ENCODE assay signal across 33 cellular contexts in the genomic region with DNA sequence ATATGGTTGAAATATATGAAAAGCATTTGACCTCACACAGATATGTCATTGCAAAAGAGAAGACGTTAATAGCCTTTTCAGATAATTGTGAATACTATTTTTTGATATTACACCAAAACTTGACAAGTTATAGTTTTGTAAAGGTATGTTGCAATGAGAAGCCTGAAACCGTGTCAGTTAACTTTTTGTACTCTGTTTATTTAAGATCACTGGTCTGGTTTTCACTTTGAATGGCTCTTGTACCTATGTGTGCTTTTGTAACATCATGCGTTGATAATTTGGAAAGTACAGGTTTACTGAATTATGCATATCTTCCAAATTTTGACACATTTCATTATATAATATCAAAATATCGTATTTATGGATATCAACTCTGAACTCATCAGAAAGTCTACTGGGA.
DNase-seq lines count a peak whose midpoint lies in the region; ATAC-seq, FAIRE-seq and TF ChIP-seq lines count a peak whose summit lies in the region.
"Had no signal": no experiment of that assay in that cellular context is flagged by ENCODE, and none has a peak within 500 bp of the region (broad histone marks: within the 10 kb centered on the region; RNA-seq: fewer than 3 reads in every experiment).

No MANE protein-coding gene starts in this region.

- 2% methylated on average over 4 of the region's 4 CpGs for WGBS in K562 (ENCODE audit: insufficient coverage, low coverage, missing lambda C conversion rate)

- H3K36me3 ChIP-seq in K562 (ENCODE audit: control insufficient read depth, insufficient read depth, low read length): no peaks in the 10 kb centered on the region
- H3K36me3 ChIP-seq: BE2C, BLaER1 had no signal

- no peaks in the 10 kb centered on the region for H3K9me3 ChIP-seq in K562 (replicated peaks; ENCODE audit: control insufficient read depth, insufficient read depth, low read depth, low read length)
- H3K9me3 ChIP-seq: A549; BE2C; BLaER1; BLaER1 treated with 17β-estradiol and CSF1 and Interleukin-3, amounts not matched to agents 10 nM and 100 nM; Caco-2 had no signal

- TF ChIP-seq EP300 in K562 (IDR thresholded peaks at IDR 0.05; ENCODE audit: low read length): no peak

- no peak overlapping the region for H3K27ac ChIP-seq in K562 (ENCODE audit: extremely low read depth, low read depth, low read length)
- H3K27ac ChIP-seq: 22Rv1; A549; BLaER1; BLaER1 treated with 17β-estradiol and CSF1 and Interleukin-3, amounts not matched to agents 10 nM and 100 nM; C4-2B had no signal

- no peak overlapping the region for H3K4me3 ChIP-seq in K562
- H3K4me3 ChIP-seq: A549; BLaER1; BLaER1 treated with 17β-estradiol and CSF1 and Interleukin-3, amounts not matched to agents 10 nM and 100 nM had no signal

- no peak for ATAC-seq in K562
- ATAC-seq in left lobe of liver: peak; percentile 61
- ATAC-seq in HG03378 (IDR thresholded peaks at IDR 0.05; ENCODE audit: unreplicated experiment): no peak
- ATAC-seq: A549; CD8-positive, alpha-beta T cell had no signal

- TF ChIP-seq CTCF in K562 (IDR thresholded peaks at IDR 0.05 in 2 of 3, conservative IDR thresholded peaks at IDR 0.05 in 1 of 3; ENCODE audit: insufficient read depth in 2 of 3, low read depth in 1 of 3, low read length in 3 of 3): no peak

- CTCF ChIA-PET in K562 (lab: Yijun Ruan, JAX; ENCODE audit: low intra/inter-chr PET ratio): no interaction called here

- TF ChIP-seq POLR2A in H54 (IDR thresholded peaks at IDR 0.05; ENCODE audit: low read depth, low read length) (no peak), K562 (conservative IDR thresholded peaks at IDR 0.05) (no peak)

- no peak for TF ChIP-seq RAD21 in K562 (CRISPR knock-in tag; conservative IDR thresholded peaks at IDR 0.05 in 1 of 2, IDR thresholded peaks at IDR 0.05 in 1 of 2)

- no TSS peak for BruUV-seq in K562 (replicated peaks; lab: Mats Ljungman, UMichigan)

- intact Hi-C loops in K562 (cut with micrococcal nuclease): no loop called here

- no peak overlapping the region for H3K9ac ChIP-seq in K562 (ENCODE audit: insufficient read depth in 1 of 2, low read depth in 2 of 2, low read length in 2 of 2)
- H3K9ac ChIP-seq: BLaER1; BLaER1 treated with 17β-estradiol and CSF1 and Interleukin-3, amounts not matched to agents 10 nM and 100 nM had no signal

- no peak overlapping the region for H2AFZ ChIP-seq in K562 (ENCODE audit: low read depth, low read length)

- no peaks in the 10 kb centered on the region for H3K79me2 ChIP-seq in K562 (ENCODE audit: control insufficient read depth, insufficient read depth, low read length)

- POLR2A ChIA-PET in K562 (lab: Yijun Ruan, JAX): interaction anchor here (1.0 to 1.1 kb wide), 2 partner anchors 13 kb away, joined by 3 to 5 read pairs; no protein-coding TSS in a partner anchor

- no peaks in the 10 kb centered on the region for H3K4me1 ChIP-seq in K562 (replicated peaks in 1 of 2; ENCODE audit: control insufficient read depth in 2 of 2, insufficient read depth in 2 of 2, low read length in 2 of 2)
- H3K4me1 ChIP-seq: A549; BE2C; BLaER1; BLaER1 treated with 17β-estradiol and CSF1 and Interleukin-3, amounts not matched to agents 10 nM and 100 nM; Caco-2 had no signal

- in situ Hi-C loops in K562 (cut with MboI): no loop called here

- peak; percentile 85 for FAIRE-seq in H54 (lab: Jason Lieb, UNC)
- FAIRE-seq in K562 (lab: Jason Lieb, UNC): no peak
- FAIRE-seq: A204.1, A549, D721Med had no signal

- DNase-seq in H54 (ENCODE audit: insufficient read length, low spot score) (no peak), K562 (ENCODE audit: extremely low read depth in 1 of 4, low spot score in 3 of 4) (no peak), left lobe of liver (ENCODE audit: low spot score) (no peak), HuH-7.5 (ENCODE audit: low spot score) (no peak), SKM-1 (lab: John Stamatoyannopoulos, UW; ENCODE audit: unreplicated experiment) (no peak)
- DNase-seq: 8988T; ACHN; AML-193; BE2C; C1 segment of cervical spinal cord; Caco-2; Calu3; CD4-positive, alpha-beta memory T cell; CD4-positive, alpha-beta T cell; CD4-positive, CD25-positive, alpha-beta regulatory T cell; CD8-positive, alpha-beta memory T cell; CD8-positive, alpha-beta T cell; COR-L47; DMS 273 treated with DMSO at 0.1 percent for 48 hours; DMS153; DMS53; DMS79; DMS79 treated with DMSO at 0.1 percent for 48 hours; DND-41; EL had no signal

- no peaks in the 10 kb centered on the region for H4K20me1 ChIP-seq in K562 (replicated peaks; ENCODE audit: control insufficient read depth, insufficient read depth, low read length)
- H4K20me1 ChIP-seq: BLaER1; BLaER1 treated with 17β-estradiol and CSF1 and Interleukin-3, amounts not matched to agents 10 nM and 100 nM had no signal

- H3K4me2 ChIP-seq in K562 (ENCODE audit: insufficient read depth, low read length): no peak overlapping the region
- H3K4me2 ChIP-seq: A549; BLaER1; BLaER1 treated with 17β-estradiol and CSF1 and Interleukin-3, amounts not matched to agents 10 nM and 100 nM had no signal

- H3K9me1 ChIP-seq in K562 (ENCODE audit: control insufficient read depth, insufficient read depth, low read length): no peaks in the 10 kb centered on the region

- peaks cover 0 to 2% of the 10 kb centered on the region in 2 experiments; a peak in 1 of 5 replicates for H3K27me3 ChIP-seq in K562 (ENCODE audit: control insufficient read depth in 2 of 2, insufficient read depth in 2 of 2, low read length in 2 of 2)
- H3K27me3 ChIP-seq: BE2C; BLaER1; BLaER1 treated with 17β-estradiol and CSF1 and Interleukin-3, amounts not matched to agents 10 nM and 100 nM had no signal

TF ChIP-seq in K562, 482 proteins besides CTCF, POLR2A, EP300 and RAD21 (continues in another document):
- no peak for TF ChIP-seq PYGO2 (tag; IDR thresholded peaks at IDR 0.05)
- TF ChIP-seq, protein P1, sequence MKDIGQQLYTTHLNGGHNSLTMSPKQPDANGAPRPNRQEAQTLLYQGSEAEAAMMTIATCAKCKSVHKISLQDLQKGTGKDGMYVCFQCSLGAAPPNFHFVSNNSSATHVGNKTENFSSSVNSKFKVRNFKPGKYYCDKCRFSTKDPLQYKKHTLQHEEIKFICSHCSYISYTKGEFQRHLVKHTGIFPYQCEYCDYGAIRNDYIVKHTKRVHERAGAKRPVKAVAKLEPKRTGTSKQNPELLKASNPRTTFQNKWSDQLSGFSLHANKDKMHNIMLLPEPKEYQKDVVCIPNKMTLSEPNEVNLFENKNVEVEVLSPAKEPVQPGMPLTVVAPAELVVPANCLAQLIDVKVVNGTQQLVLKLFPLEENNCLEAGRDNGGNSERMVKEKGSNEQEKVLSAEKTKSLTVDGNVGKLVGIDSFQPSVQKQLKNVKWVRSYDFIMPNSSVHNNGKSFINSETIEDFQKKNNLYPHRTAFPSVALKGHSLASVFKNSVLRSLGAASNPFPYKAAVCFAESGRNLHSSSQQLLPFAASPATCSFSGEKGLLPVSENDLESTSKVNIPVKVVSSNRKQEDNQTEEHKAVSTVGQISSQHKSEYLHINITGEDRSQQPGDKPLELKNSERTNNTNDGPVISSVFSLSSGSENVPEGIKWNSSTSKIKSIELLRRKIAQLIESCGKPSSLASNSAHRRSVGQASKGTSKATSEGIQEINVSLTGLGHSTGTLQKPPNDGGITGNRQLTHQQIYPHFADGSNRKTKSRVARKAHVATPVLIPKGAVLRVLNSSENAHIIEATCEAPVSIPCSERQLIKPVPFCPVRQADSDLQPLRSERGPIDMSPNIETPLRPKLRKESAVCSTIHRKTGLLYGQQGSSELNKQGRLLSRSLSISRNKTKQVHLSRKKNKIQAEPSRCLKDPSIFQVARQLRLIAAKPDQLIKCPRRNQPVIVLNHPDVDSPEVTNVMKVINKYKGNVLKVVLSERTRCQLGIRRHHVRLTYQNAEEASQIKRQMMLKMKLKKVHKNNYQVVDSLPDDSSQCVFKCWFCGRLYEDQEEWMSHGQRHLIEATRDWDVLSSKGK (CRISPR knock-in tag; IDR thresholded peaks at IDR 0.05): no peak
- TF ChIP-seq, protein P2, sequence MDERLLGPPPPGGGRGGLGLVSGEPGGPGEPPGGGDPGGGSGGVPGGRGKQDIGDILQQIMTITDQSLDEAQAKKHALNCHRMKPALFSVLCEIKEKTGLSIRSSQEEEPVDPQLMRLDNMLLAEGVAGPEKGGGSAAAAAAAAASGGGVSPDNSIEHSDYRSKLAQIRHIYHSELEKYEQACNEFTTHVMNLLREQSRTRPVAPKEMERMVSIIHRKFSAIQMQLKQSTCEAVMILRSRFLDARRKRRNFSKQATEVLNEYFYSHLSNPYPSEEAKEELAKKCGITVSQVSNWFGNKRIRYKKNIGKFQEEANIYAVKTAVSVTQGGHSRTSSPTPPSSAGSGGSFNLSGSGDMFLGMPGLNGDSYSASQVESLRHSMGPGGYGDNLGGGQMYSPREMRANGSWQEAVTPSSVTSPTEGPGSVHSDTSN (CRISPR knock-in tag; IDR thresholded peaks at IDR 0.05; ENCODE audit: low read depth): no peak
- TF ChIP-seq, protein P2 (tag; conservative IDR thresholded peaks at IDR 0.05; ENCODE audit: low read depth): peak; percentile 51; the same call in 1 of the 2 replicates
- TF ChIP-seq PHF8 (IDR thresholded peaks at IDR 0.05; ENCODE audit: borderline replicate concordance, low read length): no peak
- no peak for TF ChIP-seq CBX3 (IDR thresholded peaks at IDR 0.05; ENCODE audit: borderline replicate concordance in 1 of 2, low read length in 2 of 2)
- TF ChIP-seq TRIM24 (IDR thresholded peaks at IDR 0.05): no peak
- no peak for TF ChIP-seq WHSC1 (IDR thresholded peaks at IDR 0.05; ENCODE audit: low read length)
- no peak for TF ChIP-seq PRPF4 (IDR thresholded peaks at IDR 0.05; ENCODE audit: insufficient read depth, low read depth, low read length, poor library complexity, severe bottlenecking)
